Comparison of ENCODE assay signal across 16 cellular contexts in genomic region chr4:148239406-148239805, GRCh38.
"Had no signal": no experiment of that assay in that cellular context is flagged by ENCODE, and none has a peak within 500 bp of the region (broad histone marks: within the 10 kb centered on the region; RNA-seq: fewer than 3 reads in every experiment).

No MANE protein-coding gene starts in this region.

- DNase-seq: activated CD4-positive, alpha-beta memory T cell treated with anti-CD3 and anti-CD28 coated beads for 36 hours; activated CD4-positive, CD25-positive, alpha-beta regulatory T cell treated with anti-CD3 and anti-CD28 coated beads, Interleukin-2, amount 50 U/mL, for 72 hours; activated CD8-positive, alpha-beta memory T cell treated with anti-CD3 and anti-CD28 coated beads, Interleukin-2, amount 50 U/mL, for 4 hours; activated naive CD4-positive, alpha-beta T cell treated with Interleukin-2 at 50 U/mL for 16 hours; foreskin keratinocyte; occipital lobe; right lobe of liver; stimulated activated CD4-positive, alpha-beta T cell treated with anti-CD3 and anti-CD28 coated beads, Interleukin-2, amount 100 ng/mL, for 24 hours; stimulated activated naive CD8-positive, alpha-beta T cell treated with anti-CD3 and anti-CD28 coated beads, Interleukin-15, Interleukin-2, amounts not matched to agents 100 U/mL and 50 U/mL, for 24 hours; upper lobe of left lung had no signal

- H3K4me3 Mint-ChIP-seq: activated CD4-positive, alpha-beta memory T cell treated with anti-CD3 and anti-CD28 coated beads for 36 hours; memory B cell; nephron; T-helper 2 cell treated with Interferon-gamma antibody and Interleukin-4, amounts not matched to agents 5 μg/mL and 100 μg/mL, for 36 hours had no signal

- H3K27ac Mint-ChIP-seq: activated CD4-positive, alpha-beta memory T cell treated with anti-CD3 and anti-CD28 coated beads for 36 hours; memory B cell; nephron; progenitor cell of endocrine pancreas; T-helper 2 cell treated with Interferon-gamma antibody and Interleukin-4, amounts not matched to agents 5 μg/mL and 100 μg/mL, for 36 hours had no signal

- H3K4me3 ChIP-seq: cardiac muscle cell, colonic mucosa, right lobe of liver, upper lobe of left lung had no signal

- H3K9me3 ChIP-seq: colonic mucosa, right lobe of liver, upper lobe of left lung had no signal

- ATAC-seq: foreskin keratinocyte; stimulated activated naive CD8-positive, alpha-beta T cell treated with anti-CD3 and anti-CD28 coated beads, Interleukin-15, Interleukin-2, amounts not matched to agents 100 U/mL and 50 U/mL, for 24 hours had no signal

- H3K36me3 ChIP-seq: cardiac muscle cell, colonic mucosa, right lobe of liver, upper lobe of left lung had no signal

- H3K27me3 Mint-ChIP-seq: activated CD4-positive, alpha-beta memory T cell treated with anti-CD3 and anti-CD28 coated beads for 36 hours; memory B cell; progenitor cell of endocrine pancreas had no signal

- H3K4me1 Mint-ChIP-seq: nephron had no signal

- H3K27me3 ChIP-seq: cardiac muscle cell, colonic mucosa, foreskin keratinocyte, right lobe of liver, upper lobe of left lung had no signal

- H3K27ac ChIP-seq: cardiac muscle cell, colonic mucosa, foreskin keratinocyte, right lobe of liver, upper lobe of left lung had no signal

- H3K4me1 ChIP-seq: foreskin keratinocyte had no signal

- H3K9me3 Mint-ChIP-seq: activated CD4-positive, alpha-beta memory T cell treated with anti-CD3 and anti-CD28 coated beads for 36 hours; nephron; T-helper 2 cell treated with Interferon-gamma antibody and Interleukin-4, amounts not matched to agents 5 μg/mL and 100 μg/mL, for 36 hours had no signal
